ENCODE assay signal across 8 cellular contexts in genomic region chr10:100826983-100827818, GRCh38.
DNase-seq lines count a peak whose midpoint lies in the region; ATAC-seq and TF ChIP-seq lines count a peak whose summit lies in the region.

No MANE protein-coding gene starts in this region.

- DNase-seq in COLO668 (lab: John Stamatoyannopoulos, UW; ENCODE audit: unreplicated experiment), result peak; percentile 20
- DNase-seq in Kasumi-1 (lab: John Stamatoyannopoulos, UW), result peak; percentile 50 to 51
- DNase-seq in activated CD8-positive, alpha-beta memory T cell treated with anti-CD3 and anti-CD28 coated beads, Interleukin-2, amount 50 U/mL, for 4 hours, result peak; percentile 27
- no peak for DNase-seq in heart left ventricle
- no peak for DNase-seq in retinal pigment epithelial cell (ENCODE audit: low read depth)
- no peak for DNase-seq in cerebellar nuclear complex (lab: John Stamatoyannopoulos, UW)
- DNase-seq in NCI-H1436 (lab: John Stamatoyannopoulos, UW), result no peak

- peak in 5 of 12 donors; percentile 4 to 40 (median 24) for TF ChIP-seq CTCF in heart left ventricle (IDR thresholded peaks at IDR 0.05)
- TF ChIP-seq CTCF in retinal pigment epithelial cell (conservative IDR thresholded peaks at IDR 0.05; ENCODE audit: low read depth, low read length), result peak; percentile 28

- intact Hi-C loops in heart left ventricle (cut with DNase I), result no loop called here

- H3K4me1 ChIP-seq in heart left ventricle, result peaks cover 7 to 43% (median 23%) of the 10 kb centered on the region in 12 donors

- ATAC-seq in heart left ventricle, result peak in 3 of 4 donors; percentile 37 to 39 (median 38)
- no peak for ATAC-seq in HG02973 (IDR thresholded peaks at IDR 0.05; ENCODE audit: unreplicated experiment)

- no peak for TF ChIP-seq POLR2A in heart left ventricle (IDR thresholded peaks at IDR 0.05)

- no peaks in the 10 kb centered on the region for H3K9me3 ChIP-seq in heart left ventricle

- H3K27ac ChIP-seq in heart left ventricle, result no peak overlapping the region

- no peaks in the 10 kb centered on the region for H3K36me3 ChIP-seq in heart left ventricle

- WGBS in heart left ventricle, 4 donors, result 1 to 2% (median 2%) methylated on average over 39 to 68 of the region's 68 CpGs

- peaks cover 55 to 98% (median 86%) of the 10 kb centered on the region in 9 donors for H3K27me3 ChIP-seq in heart left ventricle

- peak overlapping the region; percentile 12 to 50 (median 41) for H3K4me3 ChIP-seq in heart left ventricle
- H3K4me3 ChIP-seq in retinal pigment epithelial cell (ENCODE audit: low read length), result peak overlapping the region; percentile 12

Comparison
In these comparisons a context has a peak if more than half of its experiments do, and no peak if none do; other contexts are left out.
1. DNase-seq: peak in COLO668 (single experiment), Kasumi-1 (2 of 2) and activated CD8-positive, alpha-beta memory T cell treated with anti-CD3 and anti-CD28 coated beads, Interleukin-2, amount 50 U/mL, for 4 hours (single experiment); none in heart left ventricle (0 of 5), retinal pigment epithelial cell (single experiment), cerebellar nuclear complex (0 of 2) and NCI-H1436 (single experiment).